In genomic region chrX:2696698-2697215, GRCh38 we compare ENCODE assay signal across 8 cellular contexts. TPM values are rescaled to one million over a fixed set of nuclear protein-coding genes. Genes with fewer than 3 reads are reported as not detected.
DNase-seq lines count a peak whose midpoint lies in the region; ATAC-seq, FAIRE-seq and TF ChIP-seq lines count a peak whose summit lies in the region.

No MANE protein-coding gene starts in this region.

- DNase-seq in T-helper 1 cell (peak in 3 of 5 donors; percentile 32 to 91 (median 37)), psoas muscle (no peak), GOT3 (lab: John Stamatoyannopoulos, UW) (no peak), DMS53 treated with DMSO at 0.1 percent for 48 hours (lab: John Stamatoyannopoulos, UW; ENCODE audit: unreplicated experiment) (no peak), kidney (no peak)

- H3K36me3 ChIP-seq in endocrine pancreas (ENCODE audit: control insufficient read depth, insufficient read depth, low read length) (no peaks in the 10 kb centered on the region), psoas muscle (ENCODE audit: insufficient read depth in 1 of 2, low read depth in 1 of 2) (no peaks in the 10 kb centered on the region), kidney (ENCODE audit: control insufficient read depth in 1 of 2, insufficient read depth in 2 of 2, low read length in 2 of 2) (no peaks in the 10 kb centered on the region)

- ATAC-seq in GM18867 (IDR thresholded peaks at IDR 0.05; ENCODE audit: unreplicated experiment) = peak; percentile 93
- ATAC-seq in HG02938 (IDR thresholded peaks at IDR 0.05; ENCODE audit: unreplicated experiment) = peak; percentile 86
- ATAC-seq in psoas muscle = peak in 3 of 4 donors; percentile 21 to 40 (median 30)

- H3K27me3 ChIP-seq in endocrine pancreas (ENCODE audit: control insufficient read depth, insufficient read depth, low read length) = no peaks in the 10 kb centered on the region
- no peaks in the 10 kb centered on the region for H3K27me3 ChIP-seq in psoas muscle (ENCODE audit: insufficient read depth in 3 of 3, low read length in 2 of 3)

- H3K9ac ChIP-seq in endocrine pancreas (ENCODE audit: control insufficient read depth, insufficient read depth, low read length) (peak overlapping the region; percentile 39), kidney (ENCODE audit: low read length in 2 of 2) (no peak overlapping the region)

- WGBS in psoas muscle, 3 donors = 32 to 57% (median 50%) methylated on average over 8 of the region's 8 CpGs

- H3K27ac ChIP-seq in psoas muscle (peak overlapping the region; percentile 61), kidney (ENCODE audit: low read depth in 2 of 2, low read length in 2 of 2) (no peak overlapping the region)

- FAIRE-seq in kidney (lab: Jason Lieb, UNC) = no peak

- H3K4me3 ChIP-seq in endocrine pancreas (ENCODE audit: control insufficient read depth, insufficient read depth, low read length) (peak overlapping the region; percentile 6), psoas muscle (no peak overlapping the region), kidney (ENCODE audit: low read length in 2 of 2) (no peak overlapping the region)

- intact Hi-C loops in psoas muscle (cut with DNase I) (no loop called here), kidney (cut with DNase I) (no loop called here)

- TF ChIP-seq CTCF in psoas muscle (IDR thresholded peaks at IDR 0.05) = no peak
- no peak for TF ChIP-seq CTCF in kidney (IDR thresholded peaks at IDR 0.05; ENCODE audit: borderline replicate concordance, extremely low read depth, insufficient read depth)

- H3K4me1 ChIP-seq in endocrine pancreas (ENCODE audit: control insufficient read depth, insufficient read depth, low read length) (no peaks in the 10 kb centered on the region), psoas muscle (peaks cover 60% of the 10 kb centered on the region), kidney (ENCODE audit: control insufficient read depth in 1 of 2, insufficient read depth in 1 of 2, low read depth in 1 of 2, low read length in 2 of 2) (peaks cover 6 to 9% of the 10 kb centered on the region in 2 donors)

- H3K9me3 ChIP-seq in endocrine pancreas (ENCODE audit: control insufficient read depth, low read length) (no peaks in the 10 kb centered on the region), psoas muscle (no peaks in the 10 kb centered on the region), kidney (ENCODE audit: control insufficient read depth in 1 of 2, low read length in 2 of 2) (no peaks in the 10 kb centered on the region)

RNA-seq across cellular contexts. Expression of gene CD99, which starts 5.7 kb away (rescaled TPM):
- 100 to 1,000 TPM; 122 to 128 (median 126) TPM for total RNA-seq in psoas muscle
- polyA plus RNA-seq in psoas muscle = 100 to 1,000 TPM; 118 to 239 (median 196) TPM
- 136 TPM for total RNA-seq in kidney
- polyA plus RNA-seq in kidney (ENCODE audit: insufficient read depth, low read depth, low replicate concordance) = 125 TPM

RNA-seq across cellular contexts. Expression of gene XG, which starts 55.1 kb away (rescaled TPM):
- 1 to 10 TPM in 1 of 4 donors, under 1 TPM in 3; 0.29 to 3.5 (median 0.66) TPM for total RNA-seq in psoas muscle
- polyA plus RNA-seq in psoas muscle = under 1 TPM; 0.46 to 0.87 (median 0.52) TPM
- 0.50 TPM for total RNA-seq in kidney
- 0.43 TPM for polyA plus RNA-seq in kidney (ENCODE audit: insufficient read depth, low read depth, low replicate concordance)

Comparison
In these comparisons a context has a peak if more than half of its experiments do, and no peak if none do; other contexts are left out.
1. ATAC-seq: peak in every context shown above with its lines; median percentile 93 in GM18867; 86 in HG02938; 30 in psoas muscle.
2. DNase-seq: peak in T-helper 1 cell (3 of 5); none in psoas muscle (0 of 2), GOT3 (single experiment), DMS53 treated with DMSO at 0.1 percent for 48 hours (single experiment) and kidney (single experiment).